In genomic region chr10:16742165-16742960, GRCh38 we compare ENCODE assay signal across 1 cellular context.
TF ChIP-seq lines count a peak whose summit lies in the region.

No MANE protein-coding gene starts in this region.

TF ChIP-seq in HepG2, 621 proteins besides CTCF, POLR2A, EP300 and RAD21 (continued from another document):
- TF ChIP-seq ZNF503 (CRISPR knock-in tag; IDR thresholded peaks at IDR 0.05), result no peak
- TF ChIP-seq MBNL3 (CRISPR knock-in tag; conservative IDR thresholded peaks at IDR 0.05), result no peak
- TF ChIP-seq PCBP1 (IDR thresholded peaks at IDR 0.05; ENCODE audit: borderline replicate concordance, low read depth, low read length), result no peak
- no peak for TF ChIP-seq THAP8 (CRISPR knock-in tag; IDR thresholded peaks at IDR 0.05; ENCODE audit: borderline replicate concordance)
- TF ChIP-seq ZFP1 (CRISPR knock-in tag; IDR thresholded peaks at IDR 0.05), result no peak
TF ChIP-seq in HepG2: peak in this region for 0.
